28 cellular contexts compared by ENCODE assay signal in genomic region chr2:10501980-10502802, GRCh38. TPM values are rescaled to one million over a fixed set of nuclear protein-coding genes. Genes with fewer than 3 reads are reported as not detected.
DNase-seq lines count a peak whose midpoint lies in the region; ATAC-seq and TF ChIP-seq lines count a peak whose summit lies in the region.
"Had no signal": no experiment of that assay in that cellular context is flagged by ENCODE, and none has a peak within 500 bp of the region (broad histone marks: within the 10 kb centered on the region; RNA-seq: fewer than 3 reads in every experiment).

No MANE protein-coding gene starts in this region.

- H3K9me3 Mint-ChIP-seq in activated naive CD8-positive, alpha-beta T cell treated with anti-CD3 and anti-CD28 coated beads, Interleukin-2, amount 10 ng/mL, durations not matched to agents 7 days and 5 days = no peaks in the 10 kb centered on the region
- no peaks in the 10 kb centered on the region for H3K9me3 Mint-ChIP-seq in activated naive CD8-positive, alpha-beta T cell treated with anti-CD3 and anti-CD28 coated beads for 36 hours
- H3K9me3 Mint-ChIP-seq: activated T-helper 2 cell treated with anti-CD3 and anti-CD28 coated beads, Interferon-gamma antibody, Interleukin-2, Interleukin-4, amounts not matched to agents 10 μg/mL and 5 μg/mL and 100 μg/mL, durations not matched to agents 14 hours and 24 hours and 36 hours; IgD-negative memory B cell; natural killer cell had no signal

- H3K36me3 ChIP-seq in colonic mucosa (no peaks in the 10 kb centered on the region), mesenchymal stem cell (ENCODE audit: control insufficient read depth in 1 of 2, insufficient read depth in 2 of 2, low read depth in 1 of 2, low read length in 2 of 2) (no peaks in the 10 kb centered on the region), stomach (no peaks in the 10 kb centered on the region)
- H3K36me3 ChIP-seq: heart right ventricle, left lung, thoracic aorta had no signal

- no peak overlapping the region for H3K18ac ChIP-seq in mesenchymal stem cell (ENCODE audit: low read depth in 1 of 2, low read length in 2 of 2)

- no peak overlapping the region for H3K4me3 Mint-ChIP-seq in activated naive CD8-positive, alpha-beta T cell treated with anti-CD3 and anti-CD28 coated beads, Interleukin-2, amount 10 ng/mL, durations not matched to agents 7 days and 5 days
- H3K4me3 Mint-ChIP-seq in activated naive CD8-positive, alpha-beta T cell treated with anti-CD3 and anti-CD28 coated beads for 36 hours = no peak overlapping the region
- H3K4me3 Mint-ChIP-seq: IgD-negative memory B cell, natural killer cell, T-helper 17 cell had no signal

- H3K14ac ChIP-seq in mesenchymal stem cell (ENCODE audit: low read length in 2 of 2) = peak overlapping the region in 1 of 2 experiments; percentile 69

- no peak for TF ChIP-seq EP300 in stomach (IDR thresholded peaks at IDR 0.05)

- H3K27ac ChIP-seq in colonic mucosa (no peak overlapping the region), mesenchymal stem cell (ENCODE audit: low read length, poor library complexity, severe bottlenecking) (no peak overlapping the region), stomach (no peak overlapping the region)
- H3K27ac ChIP-seq: heart right ventricle, HL-60, left lung, RWPE1, SK-N-MC, thoracic aorta had no signal

- TF ChIP-seq CTCF in colonic mucosa (IDR thresholded peaks at IDR 0.05) (no peak), stomach (IDR thresholded peaks at IDR 0.05) (no peak)

- DNase-seq in activated naive CD8-positive, alpha-beta T cell treated with anti-CD3 and anti-CD28 coated beads, Interleukin-2, amount 10 ng/mL, durations not matched to agents 7 days and 5 days = no peak
- DNase-seq in activated naive CD8-positive, alpha-beta T cell treated with anti-CD3 and anti-CD28 coated beads for 36 hours = no peak
- DNase-seq in colonic mucosa (peak; percentile 14), mesenchymal stem cell (no peak), stomach (peak; percentile 14), nucleus accumbens (lab: John Stamatoyannopoulos, UW) (no peak)
- DNase-seq in stimulated activated naive CD4-positive, alpha-beta T cell treated with Interleukin-2 at 50 U/mL for 16 hours (lab: John Stamatoyannopoulos, UW) = no peak
- DNase-seq: ACHN; activated CD4-positive, alpha-beta T cell treated with anti-CD3 and anti-CD28 coated beads for 1 hour; Caco-2; DMS79 treated with DMSO at 0.1 percent for 48 hours; effector CD4-positive, alpha-beta T cell; erythroblast; heart right ventricle; natural killer cell; NCI-H1105; NCI-H1930; NCI-H2227 treated with DMSO at 0.1 percent for 48 hours; NCI-H748 treated with DMSO at 0.1 percent for 48 hours; T-helper 17 cell had no signal

- peak overlapping the region; percentile 30 for H3K27ac Mint-ChIP-seq in activated naive CD8-positive, alpha-beta T cell treated with anti-CD3 and anti-CD28 coated beads, Interleukin-2, amount 10 ng/mL, durations not matched to agents 7 days and 5 days
- no peak overlapping the region for H3K27ac Mint-ChIP-seq in activated naive CD8-positive, alpha-beta T cell treated with anti-CD3 and anti-CD28 coated beads for 36 hours
- H3K27ac Mint-ChIP-seq: activated T-helper 2 cell treated with anti-CD3 and anti-CD28 coated beads, Interferon-gamma antibody, Interleukin-2, Interleukin-4, amounts not matched to agents 10 μg/mL and 5 μg/mL and 100 μg/mL, durations not matched to agents 14 hours and 24 hours and 36 hours; natural killer cell; T-helper 17 cell had no signal

- no peaks in the 10 kb centered on the region for H3K79me1 ChIP-seq in mesenchymal stem cell (replicated peaks; ENCODE audit: low read length, poor library complexity, severe bottlenecking)

- no peak overlapping the region for H3K23ac ChIP-seq in mesenchymal stem cell (ENCODE audit: low read length in 2 of 2)

- no peaks in the 10 kb centered on the region for H3K4me1 Mint-ChIP-seq in activated naive CD8-positive, alpha-beta T cell treated with anti-CD3 and anti-CD28 coated beads, Interleukin-2, amount 10 ng/mL, durations not matched to agents 7 days and 5 days
- H3K4me1 Mint-ChIP-seq in activated naive CD8-positive, alpha-beta T cell treated with anti-CD3 and anti-CD28 coated beads for 36 hours = peaks cover 6% of the 10 kb centered on the region
- H3K4me1 Mint-ChIP-seq: natural killer cell had no signal

- H3K9ac ChIP-seq in colonic mucosa (ENCODE audit: low read depth in 2 of 2, low read length in 2 of 2) = no peak overlapping the region
- H3K9ac ChIP-seq in mesenchymal stem cell (ENCODE audit: low read length) = no peak overlapping the region

- H3K4ac ChIP-seq in mesenchymal stem cell (ENCODE audit: low read depth in 1 of 2, low read length in 2 of 2) = no peak overlapping the region

- no peak overlapping the region for H2BK5ac ChIP-seq in mesenchymal stem cell (ENCODE audit: low read depth, low read length, poor library complexity, severe bottlenecking)

- intact Hi-C loops in colonic mucosa (cut with DNase I) = no loop called here
- intact Hi-C loops in stomach (cut with DNase I; ENCODE audit: low total_unique reads) = no loop called here

- H3K27me3 ChIP-seq in colonic mucosa (no peaks in the 10 kb centered on the region), mesenchymal stem cell (ENCODE audit: control insufficient read depth in 1 of 2, insufficient read depth in 1 of 2, low read length in 2 of 2) (peaks cover 12 to 84% of the 10 kb centered on the region in 2 experiments), stomach (peaks cover 0 to 8% (median 0%) of the 10 kb centered on the region in 3 donors)

- H2AK5ac ChIP-seq in mesenchymal stem cell (ENCODE audit: low read length, severe bottlenecking) = no peak overlapping the region

- no peaks in the 10 kb centered on the region for H3K36me3 Mint-ChIP-seq in activated naive CD8-positive, alpha-beta T cell treated with anti-CD3 and anti-CD28 coated beads, Interleukin-2, amount 10 ng/mL, durations not matched to agents 7 days and 5 days
- H3K36me3 Mint-ChIP-seq in activated naive CD8-positive, alpha-beta T cell treated with anti-CD3 and anti-CD28 coated beads for 36 hours = no peaks in the 10 kb centered on the region
- H3K36me3 Mint-ChIP-seq: IgD-negative memory B cell, natural killer cell had no signal

- H3K27me3 Mint-ChIP-seq in activated naive CD8-positive, alpha-beta T cell treated with anti-CD3 and anti-CD28 coated beads, Interleukin-2, amount 10 ng/mL, durations not matched to agents 7 days and 5 days = peaks cover 9% of the 10 kb centered on the region
- H3K27me3 Mint-ChIP-seq in activated naive CD8-positive, alpha-beta T cell treated with anti-CD3 and anti-CD28 coated beads for 36 hours = no peaks in the 10 kb centered on the region

- no peak overlapping the region for H4K8ac ChIP-seq in mesenchymal stem cell (ENCODE audit: low read length)

- H4K91ac ChIP-seq in mesenchymal stem cell (ENCODE audit: low read length) = no peak overlapping the region

- H3K4me1 ChIP-seq in colonic mucosa = no peaks in the 10 kb centered on the region
- H3K4me1 ChIP-seq in mesenchymal stem cell (ENCODE audit: control insufficient read depth, insufficient read depth, low read depth, low read length) = peaks cover 12% of the 10 kb centered on the region
- peaks cover 0 to 10% (median 8%) of the 10 kb centered on the region in 4 donors for H3K4me1 ChIP-seq in stomach
- H3K4me1 ChIP-seq: left lung had no signal

- no peak overlapping the region for H3K4me3 ChIP-seq in colonic mucosa
- no peak overlapping the region for H3K4me3 ChIP-seq in mesenchymal stem cell (ENCODE audit: insufficient read depth in 1 of 2, low read depth in 1 of 2, low read length in 2 of 2)
- H3K4me3 ChIP-seq in stomach = no peak overlapping the region
- H3K4me3 ChIP-seq: heart right ventricle, left lung, SK-N-MC, thoracic aorta had no signal

- ATAC-seq in activated naive CD8-positive, alpha-beta T cell treated with anti-CD3 and anti-CD28 coated beads, Interleukin-2, amount 10 ng/mL, durations not matched to agents 7 days and 5 days (ENCODE audit: low read depth) = no peak
- no peak for ATAC-seq in HG02759 (IDR thresholded peaks at IDR 0.05; ENCODE audit: unreplicated experiment)
- ATAC-seq: heart right ventricle, left lung, natural killer cell, T-helper 17 cell had no signal

- H3K9me3 ChIP-seq in colonic mucosa (no peaks in the 10 kb centered on the region), mesenchymal stem cell (ENCODE audit: control insufficient read depth, low read length) (no peaks in the 10 kb centered on the region), stomach (no peaks in the 10 kb centered on the region)
- H3K9me3 ChIP-seq: Caco-2, heart right ventricle, left lung, thoracic aorta had no signal

- peak overlapping the region; percentile 54 for H2BK15ac ChIP-seq in mesenchymal stem cell (ENCODE audit: low read depth, poor library complexity, severe bottlenecking)

- no peak overlapping the region for H3K4me2 ChIP-seq in mesenchymal stem cell (ENCODE audit: low read length, poor library complexity, severe bottlenecking)

- POLR2A ChIA-PET in activated naive CD8-positive, alpha-beta T cell treated with anti-CD3 and anti-CD28 coated beads, Interleukin-2, amount 10 ng/mL, durations not matched to agents 7 days and 5 days (lab: Charles Lee) = no interaction called here

- H2BK120ac ChIP-seq in mesenchymal stem cell (ENCODE audit: low read depth, low read length) = no peak overlapping the region

- TF ChIP-seq POLR2A in stomach (IDR thresholded peaks at IDR 0.05) = no peak

- 87% methylated on average over 20 of the region's 20 CpGs for WGBS in mesenchymal stem cell
- WGBS in stomach, 5 donors = 89 to 93% (median 91%) methylated on average over 17 to 20 of the region's 20 CpGs

- H2BK12ac ChIP-seq in mesenchymal stem cell (ENCODE audit: low read length in 2 of 2) = no peak overlapping the region

- no peak overlapping the region for H2AFZ ChIP-seq in mesenchymal stem cell (ENCODE audit: low read depth, low read length)

RNA-seq across cellular contexts. Expression of gene ODC1, which starts 54.1 kb away (rescaled TPM):
- total RNA-seq in activated naive CD8-positive, alpha-beta T cell treated with anti-CD3 and anti-CD28 coated beads, Interleukin-2, amount 10 ng/mL, durations not matched to agents 7 days and 5 days = 10 to 100 TPM; 42.0 to 43.8 TPM
- 100 to 1,000 TPM; 357 to 367 TPM for total RNA-seq in activated naive CD8-positive, alpha-beta T cell treated with anti-CD3 and anti-CD28 coated beads for 36 hours
- total RNA-seq in colonic mucosa (100 to 1,000 TPM in 1 of 2 donors, 10 to 100 TPM in 1; 45.8 to 107 TPM), stomach (100 to 1,000 TPM in 3 of 5 donors, 10 to 100 TPM in 2; 33.0 to 148 (median 113) TPM)
- 32.1 TPM for polyA plus RNA-seq in mesenchymal stem cell (2013, experiment 1 of 2)
- polyA plus RNA-seq in mesenchymal stem cell (2013, experiment 2 of 2) = 33.0 TPM
- polyA plus RNA-seq in stomach = 10 to 100 TPM; 32.2 to 51.8 (median 36.2) TPM

Comparison
In these comparisons a context has a peak if more than half of its experiments do, and no peak if none do; other contexts are left out.
1. DNase-seq: peak in colonic mucosa (single experiment) and stomach (single experiment); none in activated naive CD8-positive, alpha-beta T cell treated with anti-CD3 and anti-CD28 coated beads, Interleukin-2, amount 10 ng/mL, durations not matched to agents 7 days and 5 days (single experiment), activated naive CD8-positive, alpha-beta T cell treated with anti-CD3 and anti-CD28 coated beads for 36 hours (single experiment), mesenchymal stem cell (single experiment), stimulated activated naive CD4-positive, alpha-beta T cell treated with Interleukin-2 at 50 U/mL for 16 hours (single experiment) and nucleus accumbens (0 of 56).